19 cellular contexts compared by ENCODE assay signal in genomic region chr2:90209806-90210205, GRCh38.
"Had no signal": no experiment of that assay in that cellular context is flagged by ENCODE, and none has a peak within 500 bp of the region (broad histone marks: within the 10 kb centered on the region; RNA-seq: fewer than 3 reads in every experiment).

No MANE protein-coding gene starts in this region.

- H3K36me3 ChIP-seq: esophagus squamous epithelium, left lung, lower lobe of right lung, tibial nerve had no signal

- H3K4me3 ChIP-seq: esophagus squamous epithelium, left lung, lower lobe of right lung, tibial nerve had no signal

- H3K27ac ChIP-seq: epithelial cell of prostate, esophagus squamous epithelium, left lung, lower lobe of right lung, tibial nerve had no signal

- DNase-seq: activated CD4-positive, alpha-beta T cell treated with anti-CD3 and anti-CD28 coated beads for 36 hours; activated CD4-positive, CD25-positive, alpha-beta regulatory T cell; activated CD8-positive, alpha-beta memory T cell treated with anti-CD3 and anti-CD28 coated beads, Interleukin-2, amount 10 ng/mL, durations not matched to agents 7 days and 5 days; activated CD8-positive, alpha-beta T cell treated with anti-CD3 and anti-CD28 coated beads, Interleukin-2, amount 10 ng/mL, durations not matched to agents 7 days and 5 days; activated naive CD8-positive, alpha-beta T cell treated with anti-CD3 and anti-CD28 coated beads, Interleukin-2, amount 50 U/mL, for 24 hours; activated T-cell treated with anti-CD3 and anti-CD28 coated beads, Interleukin-2, amount 50 U/mL, for 48 hours; amygdala; dermis blood vessel endothelial cell; effector CD4-positive, alpha-beta T cell; esophagus squamous epithelium; foreskin melanocyte; lower lobe of right lung; mesendoderm; posterior cingulate gyrus; stimulated activated CD4-positive, alpha-beta T cell treated with anti-CD3 and anti-CD28 coated beads, Interleukin-2, amount 100 ng/mL, for 48 hours; stimulated activated naive CD4-positive, alpha-beta T cell treated with Interleukin-2 at 50 U/mL for 16 hours had no signal

- H3K27me3 ChIP-seq: left lung, tibial nerve had no signal

- H3K4me1 ChIP-seq: esophagus squamous epithelium, left lung, lower lobe of right lung, tibial nerve had no signal

- H3K9me3 ChIP-seq: esophagus squamous epithelium, left lung, lower lobe of right lung, tibial nerve had no signal
